In genomic region chr22:17171313-17172171, GRCh38 we compare ENCODE assay signal across 8 cellular contexts. TPM values are rescaled to one million over a fixed set of nuclear protein-coding genes. Genes with fewer than 3 reads are reported as not detected.
DNase-seq lines count a peak whose midpoint lies in the region; ATAC-seq and TF ChIP-seq lines count a peak whose summit lies in the region.

No MANE protein-coding gene starts in this region.

- H3K4me1 Mint-ChIP-seq in chondrocyte (ENCODE audit: low read depth): peaks cover 11% of the 10 kb centered on the region

- peaks cover 1% of the 10 kb centered on the region for H3K27me3 Mint-ChIP-seq in chondrocyte (ENCODE audit: low read depth)

- H3K27ac Mint-ChIP-seq in chondrocyte (ENCODE audit: unreplicated experiment): peak overlapping the region; percentile 94

- DNase-seq in AG20443 (ENCODE audit: low spot score) (peak; percentile 97), NCI-H2196 (lab: John Stamatoyannopoulos, UW; ENCODE audit: unreplicated experiment) (peak; percentile 92), chondrocyte (ENCODE audit: low spot score) (no peak), left colon (peak; percentile 91)
- peak; percentile 69 to 77 (median 76) for DNase-seq in stimulated activated CD4-positive, alpha-beta T cell treated with anti-CD3 and anti-CD28 coated beads, Interleukin-1b, Interleukin-23, amount 100 ng/mL, for 24 hours (ENCODE audit: low read depth in 4 of 4, low spot score in 1 of 4)

- no peaks in the 10 kb centered on the region for H3K9me3 Mint-ChIP-seq in chondrocyte (ENCODE audit: low read depth)

- peak; percentile 90 for TF ChIP-seq CTCF in chondrocyte (IDR thresholded peaks at IDR 0.05)

- H3K36me3 Mint-ChIP-seq in chondrocyte (ENCODE audit: low read depth): no peaks in the 10 kb centered on the region

- intact Hi-C loops in left colon (cut with DNase I, micrococcal nuclease): no loop called here

- ATAC-seq in GM18907 (IDR thresholded peaks at IDR 0.05; ENCODE audit: unreplicated experiment) (peak; percentile 90), HG03135 (IDR thresholded peaks at IDR 0.05; ENCODE audit: unreplicated experiment) (peak; percentile 89), left colon (peak; percentile 95)
- ATAC-seq in activated CD4-positive, CD25-positive, alpha-beta regulatory T cell treated with anti-CD3 and anti-CD28 coated beads, Interleukin-2, amount 50 U/mL, for 24 hours: peak; percentile 92 to 96

- H3K4me3 Mint-ChIP-seq in chondrocyte (ENCODE audit: unreplicated experiment): peak overlapping the region; percentile 80

RNA-seq across cellular contexts. Expression of gene HDHD5, which starts 12.5 kb away (rescaled TPM):
- total RNA-seq in chondrocyte (22.3 to 31.5 TPM (median 30.8 TPM) in 3 replicates), left colon (10 to 100 TPM; 29.0 to 41.8 TPM)

RNA-seq across cellular contexts. Expression of gene ADA2, which starts 47.7 kb away (rescaled TPM):
- total RNA-seq in chondrocyte (2.9 to 4.6 TPM (median 4.3 TPM) in 3 replicates), left colon (10 to 100 TPM in 1 of 2 donors, 1 to 10 TPM in 1; 7.5 to 19.2 TPM)

RNA-seq across cellular contexts. Expression of gene TMEM121B, which starts 50.4 kb away (rescaled TPM):
- 0.36 to 0.87 TPM (median 0.59 TPM) in 3 replicates for total RNA-seq in chondrocyte
- under 1 TPM; 0.15 to 0.42 TPM for total RNA-seq in left colon
